Comparison of ENCODE assay signal across 16 cellular contexts in the genomic region with DNA sequence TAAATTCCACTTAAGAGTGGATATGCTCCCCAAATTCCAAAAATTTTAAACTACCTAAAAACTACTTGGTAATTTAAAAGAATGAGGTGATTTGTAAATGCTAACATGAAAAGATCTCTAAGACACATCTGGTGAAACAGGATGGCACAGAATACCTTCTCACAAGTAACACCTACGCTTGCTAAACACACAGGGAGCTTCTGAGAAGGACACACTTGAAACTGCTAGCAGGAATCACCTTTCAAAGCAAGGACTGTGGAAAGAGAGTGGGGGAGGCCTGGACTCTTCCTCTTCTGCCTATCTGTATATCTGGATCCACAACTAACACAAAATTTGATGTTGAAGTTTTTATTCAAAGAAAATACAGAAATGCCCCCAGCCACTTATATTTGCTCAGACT. TPM values are rescaled to one million over a fixed set of nuclear protein-coding genes. Genes with fewer than 3 reads are reported as not detected.
DNase-seq lines count a peak whose midpoint lies in the region; ATAC-seq and TF ChIP-seq lines count a peak whose summit lies in the region.
"Had no signal": no experiment of that assay in that cellular context is flagged by ENCODE, and none has a peak within 500 bp of the region (broad histone marks: within the 10 kb centered on the region; RNA-seq: fewer than 3 reads in every experiment).

No MANE protein-coding gene starts in this region.

- no peaks in the 10 kb centered on the region for H3K9me3 ChIP-seq in CD4-positive, CD25-positive, alpha-beta regulatory T cell (ENCODE audit: control insufficient read depth in 2 of 2, low read length in 2 of 2)
- no peaks in the 10 kb centered on the region for H3K9me3 ChIP-seq in DOHH2 (ENCODE audit: control insufficient read depth, insufficient read depth, low read length)
- no peaks in the 10 kb centered on the region for H3K9me3 ChIP-seq in A673 (ENCODE audit: low read depth, low read length, poor library complexity, severe bottlenecking)
- no peaks in the 10 kb centered on the region for H3K9me3 ChIP-seq in PC-9 (ENCODE audit: insufficient read depth, low read depth)
- H3K9me3 ChIP-seq: mucosa of descending colon had no signal

- WGBS in mesendoderm (ENCODE audit: extremely low coverage, insufficient coverage, low lambda C conversion rate): no CpG with 5 or more reads among the region's 1 CpG

- H3K36me3 ChIP-seq in CD4-positive, CD25-positive, alpha-beta regulatory T cell (ENCODE audit: control insufficient read depth, insufficient read depth, low read length): peaks cover 28% of the 10 kb centered on the region
- peaks cover 31% of the 10 kb centered on the region for H3K36me3 ChIP-seq in DOHH2 (ENCODE audit: control insufficient read depth, low read length)
- no peaks in the 10 kb centered on the region for H3K36me3 ChIP-seq in mesendoderm (ENCODE audit: control insufficient read depth, insufficient read depth, low read length)
- H3K36me3 ChIP-seq in A673 (ENCODE audit: insufficient read depth, low read length, poor library complexity, severe bottlenecking): no peaks in the 10 kb centered on the region
- no peaks in the 10 kb centered on the region for H3K36me3 ChIP-seq in PC-9 (ENCODE audit: low read depth)

- H3K4ac ChIP-seq in mesendoderm (ENCODE audit: low read depth, low read length): no peak overlapping the region

- no peak overlapping the region for H3K9ac ChIP-seq in mesendoderm (ENCODE audit: low read length)
- H3K9ac ChIP-seq: parathyroid adenoma had no signal

- peak overlapping the region; percentile 60 to 84 (median 74) for H3K4me3 Mint-ChIP-seq in CD4-positive, CD25-positive, alpha-beta regulatory T cell
- peak overlapping the region; percentile 42 to 80 (median 50) for H3K4me3 Mint-ChIP-seq in T-cell
- H3K4me3 Mint-ChIP-seq: WTC11 had no signal

- H2BK15ac ChIP-seq in mesendoderm (replicated peaks; ENCODE audit: low read depth): no peak overlapping the region

- peak overlapping the region; percentile 29 for H3K4me3 ChIP-seq in CD4-positive, CD25-positive, alpha-beta regulatory T cell (ENCODE audit: low read depth, low read length)
- peak overlapping the region; percentile 58 for H3K4me3 ChIP-seq in DOHH2 (ENCODE audit: low read length)
- H3K4me3 ChIP-seq in mesendoderm (ENCODE audit: low read length): no peak overlapping the region
- H3K4me3 ChIP-seq in A673 (ENCODE audit: low read depth, low read length, poor library complexity, severe bottlenecking): no peak overlapping the region
- H3K4me3 ChIP-seq in PC-9: no peak overlapping the region
- H3K4me3 ChIP-seq: dorsolateral prefrontal cortex, mucosa of descending colon, skin epidermis had no signal

- no peak overlapping the region for H2AFZ ChIP-seq in PC-9
- H2AFZ ChIP-seq: parathyroid adenoma had no signal

- peak overlapping the region; percentile 55 for H3K27ac ChIP-seq in CD4-positive, CD25-positive, alpha-beta regulatory T cell (ENCODE audit: insufficient read depth, low read length, poor library complexity, severe bottlenecking)
- H3K27ac ChIP-seq in DOHH2 (ENCODE audit: low read depth, low read length): peak overlapping the region; percentile 96
- peak overlapping the region; percentile 31 for H3K27ac ChIP-seq in mesendoderm (ENCODE audit: low read depth, low read length)
- H3K27ac ChIP-seq in A673 (ENCODE audit: low read depth, low read length, poor library complexity, severe bottlenecking): no peak overlapping the region
- no peak overlapping the region for H3K27ac ChIP-seq in PC-9
- H3K27ac ChIP-seq: parathyroid adenoma had no signal

- no peak overlapping the region for H4K8ac ChIP-seq in mesendoderm (ENCODE audit: low read depth, low read length)

- H3K23ac ChIP-seq in mesendoderm (ENCODE audit: low read length): no peak overlapping the region

- H3K27me3 ChIP-seq in CD4-positive, CD25-positive, alpha-beta regulatory T cell (ENCODE audit: control insufficient read depth, insufficient read depth, low read length): no peaks in the 10 kb centered on the region
- H3K27me3 ChIP-seq in DOHH2 (ENCODE audit: control insufficient read depth, low read length) (no peaks in the 10 kb centered on the region), mesendoderm (ENCODE audit: insufficient read depth, low read length, poor library complexity) (no peaks in the 10 kb centered on the region), A673 (replicated peaks; ENCODE audit: insufficient read depth, low read depth, low read length, poor library complexity) (no peaks in the 10 kb centered on the region), PC-9 (ENCODE audit: insufficient read depth, low read depth) (no peaks in the 10 kb centered on the region)
- H3K27me3 ChIP-seq: dorsolateral prefrontal cortex had no signal

- H4K5ac ChIP-seq in mesendoderm (ENCODE audit: low read length): no peak overlapping the region

- H3F3A ChIP-seq in DOHH2 (ENCODE audit: control insufficient read depth, insufficient read depth): peaks cover 22% of the 10 kb centered on the region
- H3F3A ChIP-seq in PC-9 (ENCODE audit: insufficient read depth, low read depth): no peaks in the 10 kb centered on the region

- H3K79me2 ChIP-seq in DOHH2 (ENCODE audit: control insufficient read depth, low read length) (peaks cover 97% of the 10 kb centered on the region), mesendoderm (ENCODE audit: control insufficient read depth, insufficient read depth, low read length) (no peaks in the 10 kb centered on the region), PC-9 (ENCODE audit: low read depth) (peaks cover 60% of the 10 kb centered on the region)

- CTCF ChIA-PET in T-cell (lab: Charles Lee): interaction anchor here (0.5 to 1.5 kb wide), 3 partner anchors 13 to 70 kb away, joined by 3 to 4 read pairs (median 3); no protein-coding TSS in a partner anchor
- CTCF ChIA-PET in A673 (lab: Charles Lee): no interaction called here
- CTCF ChIA-PET in HEK293T (lab: Yijun Ruan, JAX): no interaction called here
- CTCF ChIA-PET in PC-9 (lab: Charles Lee): interaction anchor here (0.5 kb wide), 1 partner anchor 21 kb away, joined by 10 read pairs; no protein-coding TSS in a partner anchor

- peaks cover 27% of the 10 kb centered on the region for H3K36me3 Mint-ChIP-seq in CD4-positive, CD25-positive, alpha-beta regulatory T cell
- H3K36me3 Mint-ChIP-seq in T-cell: peaks cover 20% of the 10 kb centered on the region
- H3K36me3 Mint-ChIP-seq: WTC11 had no signal

- peaks cover 97% of the 10 kb centered on the region for H3K4me1 ChIP-seq in CD4-positive, CD25-positive, alpha-beta regulatory T cell (ENCODE audit: control insufficient read depth, insufficient read depth, low read length, poor library complexity, severe bottlenecking)
- peaks cover 98% of the 10 kb centered on the region for H3K4me1 ChIP-seq in DOHH2 (ENCODE audit: control insufficient read depth, low read length)
- peaks cover 4% of the 10 kb centered on the region for H3K4me1 ChIP-seq in mesendoderm (ENCODE audit: control insufficient read depth, low read depth, low read length)
- H3K4me1 ChIP-seq in A673 (ENCODE audit: insufficient read depth, low read length, poor library complexity, severe bottlenecking): peaks cover 4% of the 10 kb centered on the region
- peaks cover 3% of the 10 kb centered on the region; the same call in 1 of the 2 replicates for H3K4me1 ChIP-seq in PC-9 (replicated peaks; ENCODE audit: insufficient read depth)

- POLR2A ChIA-PET in T-cell (lab: Charles Lee): no interaction called here
- POLR2A ChIA-PET in A673 (lab: Charles Lee; ENCODE audit: low non-redundant PET): no interaction called here
- POLR2A ChIA-PET in HEK293T (lab: Yijun Ruan, JAX): no interaction called here
- POLR2A ChIA-PET in PC-9 (lab: Charles Lee; ENCODE audit: unreplicated experiment): no interaction called here

- intact Hi-C loops in A673 (cut with micrococcal nuclease; ENCODE audit: unreplicated experiment): no loop called here
- intact Hi-C loops in PC-9 (cut with micrococcal nuclease; ENCODE audit: unreplicated experiment): no loop called here

- H3K18ac ChIP-seq in mesendoderm (ENCODE audit: low read length): no peak overlapping the region

- H3K9me3 Mint-ChIP-seq in CD4-positive, CD25-positive, alpha-beta regulatory T cell: no peaks in the 10 kb centered on the region
- H3K9me3 Mint-ChIP-seq in T-cell: no peaks in the 10 kb centered on the region
- H3K9me3 Mint-ChIP-seq: WTC11 had no signal

- H3K27me3 Mint-ChIP-seq in CD4-positive, CD25-positive, alpha-beta regulatory T cell: no peaks in the 10 kb centered on the region
- H3K27me3 Mint-ChIP-seq in T-cell: no peaks in the 10 kb centered on the region

- H4K20me1 ChIP-seq in DOHH2 (ENCODE audit: control insufficient read depth, insufficient read depth, low read depth, low read length) (peaks cover 19% of the 10 kb centered on the region; the same call in 1 of the 2 replicates), PC-9 (ENCODE audit: insufficient read depth) (0 out of 2 replicates have a peak, but pooled peaks cover 5% of the 10 kb centered on the region)

- H3K4me1 Mint-ChIP-seq in CD4-positive, CD25-positive, alpha-beta regulatory T cell: peaks cover 46 to 89% (median 77%) of the 10 kb centered on the region in 4 donors
- H3K4me1 Mint-ChIP-seq in T-cell: peaks cover 87 to 95% (median 89%) of the 10 kb centered on the region in 3 donors

- H3K79me1 ChIP-seq in mesendoderm (ENCODE audit: low read length): peaks cover 2% of the 10 kb centered on the region

- TF ChIP-seq CTCF in DOHH2 (IDR thresholded peaks at IDR 0.05; ENCODE audit: low read depth, low read length, poor library complexity, severe bottlenecking): no peak
- TF ChIP-seq CTCF in A673 (conservative IDR thresholded peaks at IDR 0.05; ENCODE audit: low read depth, low read length): no peak
- TF ChIP-seq CTCF in PC-9 (conservative IDR thresholded peaks at IDR 0.05): no peak

- DNase-seq in CD4-positive, CD25-positive, alpha-beta regulatory T cell: peak in 1 of 3 donors; percentile 52
- no peak for DNase-seq in T-cell
- DNase-seq in mesendoderm: no peak
- no peak for DNase-seq in A673 (ENCODE audit: low spot score)
- no peak for DNase-seq in HEK293T (ENCODE audit: extremely low spot score)
- DNase-seq in PC-9: no peak
- DNase-seq: dorsolateral prefrontal cortex, KG1, kidney glomerular epithelial cell, mucosa of descending colon, NCI-H146, substantia nigra had no signal

- ATAC-seq in CD4-positive, CD25-positive, alpha-beta regulatory T cell (ENCODE audit: low read depth in 2 of 2): no peak
- no peak for ATAC-seq in T-cell (replicated peaks in 1 of 4)
- ATAC-seq: mucosa of descending colon, WTC11 had no signal

- peak overlapping the region; percentile 44 to 84 (median 54) for H3K27ac Mint-ChIP-seq in CD4-positive, CD25-positive, alpha-beta regulatory T cell
- peak overlapping the region; percentile 64 to 84 for H3K27ac Mint-ChIP-seq in T-cell
- H3K27ac Mint-ChIP-seq: WTC11 had no signal

- no peak overlapping the region for H2BK120ac ChIP-seq in mesendoderm (ENCODE audit: low read depth, low read length)

- no peak overlapping the region for H2BK5ac ChIP-seq in mesendoderm (ENCODE audit: low read length)

- BruUV-seq in A673 (replicated peaks; lab: Mats Ljungman, UMichigan): no TSS peak
- BruUV-seq in PC-9 (replicated peaks; lab: Mats Ljungman, UMichigan): no TSS peak

- peak overlapping the region; percentile 15 for H3K56ac ChIP-seq in mesendoderm (ENCODE audit: low read length)

- H3K9me2 ChIP-seq in DOHH2 (replicated peaks; ENCODE audit: control insufficient read depth, low read length): no peaks in the 10 kb centered on the region
- H3K9me2 ChIP-seq in PC-9 (ENCODE audit: insufficient read depth): no peaks in the 10 kb centered on the region

- peak overlapping the region; percentile 84 for H3K4me2 ChIP-seq in DOHH2 (ENCODE audit: low read length)
- no peak overlapping the region for H3K4me2 ChIP-seq in mesendoderm (ENCODE audit: low read length)
- no peak overlapping the region for H3K4me2 ChIP-seq in PC-9

- H2AK5ac ChIP-seq in mesendoderm (ENCODE audit: low read length): no peak overlapping the region

RNA-seq across cellular contexts. Expression of a gene that starts 52.4 kb away (rescaled TPM):
- total RNA-seq in CD4-positive, CD25-positive, alpha-beta regulatory T cell: 487 TPM
- 100 to 1,000 TPM; 202 to 214 (median 206) TPM for polyA plus RNA-seq in CD4-positive, CD25-positive, alpha-beta regulatory T cell
- total RNA-seq in T-cell (100 to 1,000 TPM; 357 to 509 (median 372) TPM), A673 (2021) (17.9 and 24.6 TPM in 2 replicates), PC-9 (2021) (40.3 and 41.0 TPM in 2 replicates)
- polyA plus RNA-seq in mesendoderm (2013, experiment 1 of 2): 6.8 TPM
- 6.3 TPM for polyA plus RNA-seq in mesendoderm (2013, experiment 2 of 2)

Comparison
In these comparisons a context has a peak if more than half of its experiments do, and no peak if none do; other contexts are left out.
1. H3K27ac ChIP-seq: peak in CD4-positive, CD25-positive, alpha-beta regulatory T cell (single experiment), DOHH2 (single experiment) and mesendoderm (single experiment); none in A673 (single experiment) and PC-9 (single experiment).
2. H3K4me3 ChIP-seq: peak in CD4-positive, CD25-positive, alpha-beta regulatory T cell (single experiment) and DOHH2 (single experiment); none in mesendoderm (single experiment), A673 (single experiment) and PC-9 (single experiment).
3. CTCF ChIA-PET loops: an anchor here in T-cell (0.5 to 1.5 kb wide) and PC-9 (0.5 kb wide); none called in A673 and HEK293T.